In the genomic region with DNA sequence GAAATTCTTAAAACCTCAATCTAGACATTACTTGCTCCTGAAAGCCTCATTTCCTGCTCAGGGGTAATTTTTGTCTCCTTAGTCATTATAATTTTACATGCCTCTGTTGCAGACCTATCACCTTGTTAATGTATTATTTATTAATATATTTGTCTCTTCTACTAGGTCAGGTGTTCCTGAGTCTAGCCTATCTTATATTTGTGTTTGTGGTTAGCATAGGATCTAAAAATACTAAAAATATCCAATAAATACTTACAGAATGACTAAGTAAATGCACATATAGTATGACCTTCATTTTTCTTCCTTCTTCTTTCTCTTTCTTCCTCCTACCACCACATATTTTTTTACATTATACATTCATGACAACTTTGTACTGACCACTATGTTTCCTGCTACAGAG, we compare ENCODE assay signal across 23 cellular contexts.
DNase-seq lines count a peak whose midpoint lies in the region; ATAC-seq and TF ChIP-seq lines count a peak whose summit lies in the region.
"Had no signal": no experiment of that assay in that cellular context is flagged by ENCODE, and none has a peak within 500 bp of the region (broad histone marks: within the 10 kb centered on the region; RNA-seq: fewer than 3 reads in every experiment).

No MANE protein-coding gene starts in this region.

- intact Hi-C loops in CD14-positive monocyte (cut with micrococcal nuclease), result no loop called here

- H3K36me3 Mint-ChIP-seq in CD14-positive monocyte, result no peaks in the 10 kb centered on the region
- H3K36me3 Mint-ChIP-seq: CD8-positive, alpha-beta T cell had no signal

- DNase-seq in epithelial cell of proximal tubule (ENCODE audit: low read depth) (peak; percentile 1), CD14-positive monocyte (ENCODE audit: low spot score) (no peak), CD1c-positive myeloid dendritic cell (ENCODE audit: extremely low spot score) (no peak)
- DNase-seq: CD8-positive, alpha-beta T cell; DMS53; EL; KBM-7; NCI-H1105; NCI-H1694; NCI-H2107; NCI-H524; NCI-H82; T-helper 17 cell had no signal

- H3K27ac Mint-ChIP-seq in CD14-positive monocyte, result no peak overlapping the region
- H3K27ac Mint-ChIP-seq: CD8-positive, alpha-beta T cell; T-helper 17 cell had no signal

- H3K4me1 Mint-ChIP-seq in CD14-positive monocyte, result no peaks in the 10 kb centered on the region
- H3K4me1 Mint-ChIP-seq: T-helper 17 cell had no signal

- TF ChIP-seq CTCF in epithelial cell of proximal tubule (conservative IDR thresholded peaks at IDR 0.05; ENCODE audit: low read depth, low read length), result no peak
- no peak for TF ChIP-seq CTCF in CD14-positive monocyte (IDR thresholded peaks at IDR 0.05)

- H3K27me3 Mint-ChIP-seq in CD14-positive monocyte (ENCODE audit: low read depth in 3 of 3), result peaks cover 0 to 1% (median 0%) of the 10 kb centered on the region in 3 donors
- H3K27me3 Mint-ChIP-seq: T-helper 17 cell had no signal

- ATAC-seq in GM18508 (IDR thresholded peaks at IDR 0.05; ENCODE audit: insufficient read depth, unreplicated experiment), result peak; percentile 72
- peak; percentile 60 for ATAC-seq in GM21619 (IDR thresholded peaks at IDR 0.05; ENCODE audit: unreplicated experiment)
- peak; percentile 56 for ATAC-seq in HG03378 (IDR thresholded peaks at IDR 0.05; ENCODE audit: unreplicated experiment)
- no peak for ATAC-seq in GM21717 (IDR thresholded peaks at IDR 0.05; ENCODE audit: unreplicated experiment)
- no peak for ATAC-seq in HG02884 (IDR thresholded peaks at IDR 0.05; ENCODE audit: unreplicated experiment)
- ATAC-seq: A549; CD8-positive, alpha-beta T cell; GM12878; HepG2; Panc1; T-helper 17 cell had no signal

- H3K9me3 Mint-ChIP-seq in CD14-positive monocyte, result peaks cover 0 to 5% (median 1%) of the 10 kb centered on the region in 7 donors

- no peak overlapping the region for H3K4me3 ChIP-seq in epithelial cell of proximal tubule (ENCODE audit: low read depth, low read length)
- H3K4me3 ChIP-seq: A549, GM12878, SJSA1 had no signal

- H3K4me3 Mint-ChIP-seq in CD14-positive monocyte, result no peak overlapping the region
- H3K4me3 Mint-ChIP-seq: CD8-positive, alpha-beta T cell; T-helper 17 cell had no signal

Comparison
In these comparisons a context has a peak if more than half of its experiments do, and no peak if none do; other contexts are left out.
1. ATAC-seq: peak in GM18508 (single experiment), GM21619 (single experiment) and HG03378 (single experiment); none in GM21717 (single experiment) and HG02884 (single experiment).